8 cellular contexts compared by ENCODE assay signal in genomic region chr3:138862531-138862923, GRCh38. TPM values are rescaled to one million over a fixed set of nuclear protein-coding genes. Genes with fewer than 3 reads are reported as not detected.
DNase-seq lines count a peak whose midpoint lies in the region; ATAC-seq and TF ChIP-seq lines count a peak whose summit lies in the region.

No MANE protein-coding gene starts in this region.

- H3K4me1 ChIP-seq in esophagus muscularis mucosa (peaks cover 12 to 17% (median 15%) of the 10 kb centered on the region in 4 donors), neural progenitor cell (peaks cover 17% of the 10 kb centered on the region), vagina (peaks cover 22% of the 10 kb centered on the region)

- DNase-seq in DMS53 (lab: John Stamatoyannopoulos, UW): peak; percentile 72
- peak; percentile 39 for DNase-seq in OCI-M2 (lab: John Stamatoyannopoulos, UW; ENCODE audit: unreplicated experiment)
- DNase-seq in esophagus muscularis mucosa (ENCODE audit: extremely low spot score): no peak
- DNase-seq in neural progenitor cell (ENCODE audit: low spot score): peak; percentile 4
- DNase-seq in activated T-cell treated with anti-CD3 and anti-CD28 coated beads for 4 hours: no peak
- no peak for DNase-seq in vagina (ENCODE audit: extremely low spot score in 2 of 2)
- no peak for DNase-seq in activated CD8-positive, alpha-beta memory T cell treated with anti-CD3 and anti-CD28 coated beads, Interleukin-2, amount 10 ng/mL, durations not matched to agents 7 days and 5 days

- peak overlapping the region; percentile 48 to 56 (median 50) for H3K27ac ChIP-seq in esophagus muscularis mucosa (replicated peaks in 1 of 4)
- H3K27ac ChIP-seq in neural progenitor cell: no peak overlapping the region
- no peak overlapping the region for H3K27ac ChIP-seq in vagina

- ATAC-seq in HG03280 (IDR thresholded peaks at IDR 0.05; ENCODE audit: unreplicated experiment): no peak
- ATAC-seq in activated CD8-positive, alpha-beta memory T cell treated with anti-CD3 and anti-CD28 coated beads, Interleukin-2, amount 10 ng/mL, durations not matched to agents 7 days and 5 days: no peak

- no peaks in the 10 kb centered on the region for H3K79me2 ChIP-seq in neural progenitor cell (ENCODE audit: low read depth)

- CTCF ChIA-PET in activated CD8-positive, alpha-beta memory T cell treated with anti-CD3 and anti-CD28 coated beads, Interleukin-2, amount 10 ng/mL, durations not matched to agents 7 days and 5 days (lab: Charles Lee): no interaction called here

- H3K4me3 ChIP-seq in esophagus muscularis mucosa (peak overlapping the region in 2 of 4 donors; percentile 2 to 22), neural progenitor cell (peak overlapping the region; percentile 1), vagina (no peak overlapping the region)

- no peak overlapping the region for H3K9ac ChIP-seq in neural progenitor cell

- no peaks in the 10 kb centered on the region for H3K27me3 ChIP-seq in esophagus muscularis mucosa
- peaks cover 58% of the 10 kb centered on the region for H3K27me3 ChIP-seq in neural progenitor cell
- no peaks in the 10 kb centered on the region for H3K27me3 ChIP-seq in vagina

- H3K27me3 Mint-ChIP-seq in neural progenitor cell (ENCODE audit: insufficient read depth, low read depth): peaks cover 7% of the 10 kb centered on the region
- H3K27me3 Mint-ChIP-seq in activated CD8-positive, alpha-beta memory T cell treated with anti-CD3 and anti-CD28 coated beads, Interleukin-2, amount 10 ng/mL, durations not matched to agents 7 days and 5 days: no peaks in the 10 kb centered on the region

- intact Hi-C loops in esophagus muscularis mucosa (cut with DNase I) (no loop called here), vagina (cut with DNase I) (no loop called here)

- H3K36me3 ChIP-seq in esophagus muscularis mucosa (no peaks in the 10 kb centered on the region), neural progenitor cell (no peaks in the 10 kb centered on the region), vagina (no peaks in the 10 kb centered on the region)

- H3K9me3 ChIP-seq in esophagus muscularis mucosa (no peaks in the 10 kb centered on the region), neural progenitor cell (ENCODE audit: low read depth) (no peaks in the 10 kb centered on the region), vagina (no peaks in the 10 kb centered on the region)

- no peak for TF ChIP-seq POLR2A in esophagus muscularis mucosa (IDR thresholded peaks at IDR 0.05; ENCODE audit: low read depth)
- no peak for TF ChIP-seq POLR2A in vagina (IDR thresholded peaks at IDR 0.05)

- H3K4me3 Mint-ChIP-seq in neural progenitor cell: peak overlapping the region; percentile 22
- H3K4me3 Mint-ChIP-seq in activated CD8-positive, alpha-beta memory T cell treated with anti-CD3 and anti-CD28 coated beads, Interleukin-2, amount 10 ng/mL, durations not matched to agents 7 days and 5 days: no peak overlapping the region

- peak overlapping the region; percentile 65 for H3K4me2 ChIP-seq in neural progenitor cell

- H3K9me3 Mint-ChIP-seq in neural progenitor cell: no peaks in the 10 kb centered on the region
- H3K9me3 Mint-ChIP-seq in activated CD8-positive, alpha-beta memory T cell treated with anti-CD3 and anti-CD28 coated beads, Interleukin-2, amount 10 ng/mL, durations not matched to agents 7 days and 5 days (ENCODE audit: low read depth): no peaks in the 10 kb centered on the region

- peaks cover 18% of the 10 kb centered on the region for H3F3A ChIP-seq in neural progenitor cell (ENCODE audit: low read depth)

- H3K27ac Mint-ChIP-seq in neural progenitor cell: peak overlapping the region; percentile 58
- no peak overlapping the region for H3K27ac Mint-ChIP-seq in activated CD8-positive, alpha-beta memory T cell treated with anti-CD3 and anti-CD28 coated beads, Interleukin-2, amount 10 ng/mL, durations not matched to agents 7 days and 5 days

- WGBS in esophagus muscularis mucosa: 78% methylated on average over 4 of the region's 4 CpGs

- TF ChIP-seq CTCF in esophagus muscularis mucosa (IDR thresholded peaks at IDR 0.05) (no peak), neural progenitor cell (IDR thresholded peaks at IDR 0.05) (no peak), vagina (IDR thresholded peaks at IDR 0.05) (no peak)

- no peaks in the 10 kb centered on the region for H3K36me3 Mint-ChIP-seq in neural progenitor cell
- no peaks in the 10 kb centered on the region for H3K36me3 Mint-ChIP-seq in activated CD8-positive, alpha-beta memory T cell treated with anti-CD3 and anti-CD28 coated beads, Interleukin-2, amount 10 ng/mL, durations not matched to agents 7 days and 5 days

- peaks cover 10% of the 10 kb centered on the region for H4K20me1 ChIP-seq in neural progenitor cell (ENCODE audit: low read depth)

- H3K4me1 Mint-ChIP-seq in neural progenitor cell: peaks cover 30% of the 10 kb centered on the region
- peaks cover 5% of the 10 kb centered on the region for H3K4me1 Mint-ChIP-seq in activated CD8-positive, alpha-beta memory T cell treated with anti-CD3 and anti-CD28 coated beads, Interleukin-2, amount 10 ng/mL, durations not matched to agents 7 days and 5 days

- no peak for TF ChIP-seq EP300 in esophagus muscularis mucosa (IDR thresholded peaks at IDR 0.05)

- H2AFZ ChIP-seq in neural progenitor cell (replicated peaks): no peak overlapping the region

RNA-seq across cellular contexts. Expression of gene PIK3CB, which starts 27.8 kb away (rescaled TPM):
- total RNA-seq in esophagus muscularis mucosa (10 to 100 TPM; 32.1 to 42.7 (median 36.6) TPM), neural progenitor cell (ENCODE audit: low replicate concordance) (11.1 and 17.7 TPM in 2 replicates), vagina (31.9 TPM)
- total RNA-seq in activated CD8-positive, alpha-beta memory T cell treated with anti-CD3 and anti-CD28 coated beads, Interleukin-2, amount 10 ng/mL, durations not matched to agents 7 days and 5 days: 1 to 10 TPM; 7.1 to 8.4 TPM

Comparison
In these comparisons a context has a peak if more than half of its experiments do, and no peak if none do; other contexts are left out.
1. DNase-seq: peak in DMS53 (single experiment), OCI-M2 (single experiment) and neural progenitor cell (single experiment); none in esophagus muscularis mucosa (single experiment), activated T-cell treated with anti-CD3 and anti-CD28 coated beads for 4 hours (single experiment), vagina (0 of 2) and activated CD8-positive, alpha-beta memory T cell treated with anti-CD3 and anti-CD28 coated beads, Interleukin-2, amount 10 ng/mL, durations not matched to agents 7 days and 5 days (single experiment).
2. H3K27ac ChIP-seq: peak in esophagus muscularis mucosa (4 of 4); none in neural progenitor cell (single experiment) and vagina (single experiment).